ENCODE assay signal across 1 cellular context in genomic region chr11:115325523-115325922, GRCh38.
TF ChIP-seq lines count a peak whose summit lies in the region.

No MANE protein-coding gene starts in this region.

TF ChIP-seq in GM23338, 12 proteins besides CTCF, POLR2A, EP300 and RAD21 (continued from another document):
- TF ChIP-seq ZNF462 (CRISPR knock-in tag; IDR thresholded peaks at IDR 0.05) (no peak), ZNF331 (CRISPR knock-in tag; IDR thresholded peaks at IDR 0.05; ENCODE audit: low read depth) (no peak), ZNF114 (CRISPR knock-in tag; IDR thresholded peaks at IDR 0.05) (no peak), EZH2phosphoT487 (IDR thresholded peaks at IDR 0.05; ENCODE audit: unreplicated experiment) (no peak), JUNB (IDR thresholded peaks at IDR 0.05; ENCODE audit: unreplicated experiment) (no peak), CREB1 (CRISPR knock-in tag; IDR thresholded peaks at IDR 0.05; ENCODE audit: low read depth) (no peak), REST (IDR thresholded peaks at IDR 0.05; ENCODE audit: unreplicated experiment) (no peak), EZH2 (IDR thresholded peaks at IDR 0.05; ENCODE audit: low read depth, unreplicated experiment) (no peak), ETS1 (IDR thresholded peaks at IDR 0.05) (no peak), NANOG (IDR thresholded peaks at IDR 0.05; ENCODE audit: borderline replicate concordance) (no peak)
